In genomic region chr3:194344012-194344411, GRCh38 we compare ENCODE assay signal across 8 cellular contexts. TPM values are rescaled to one million over a fixed set of nuclear protein-coding genes. Genes with fewer than 3 reads are reported as not detected.
DNase-seq lines count a peak whose midpoint lies in the region; ATAC-seq, FAIRE-seq and TF ChIP-seq lines count a peak whose summit lies in the region.

No MANE protein-coding gene starts in this region.

- DNase-seq in AG04450 (ENCODE audit: low read depth, low spot score) (no peak), GM13976 (ENCODE audit: low spot score) (peak; percentile 86), NCI-H1105 (lab: John Stamatoyannopoulos, UW) (peak; percentile 65), bronchial epithelial cell (ENCODE audit: low read depth) (peak; percentile 55), left lobe of liver (ENCODE audit: low spot score) (peak; percentile 70), NCI-H2227 (lab: John Stamatoyannopoulos, UW; ENCODE audit: unreplicated experiment) (no peak)
- peak; percentile 41 to 67 (median 60) for DNase-seq in activated CD4-positive, CD25-positive, alpha-beta regulatory T cell (lab: John Stamatoyannopoulos, UW)
- peak; percentile 61 to 78 for DNase-seq in stimulated activated CD4-positive, alpha-beta T cell treated with anti-CD3 and anti-CD28 coated beads, Interleukin-4, amount 100 ng/mL, for 48 hours (ENCODE audit: low read depth in 2 of 2)

- H3K4me3 ChIP-seq in AG04450 (ENCODE audit: low read depth, low read length), result no peak overlapping the region
- H3K4me3 ChIP-seq in bronchial epithelial cell (ENCODE audit: low read depth, low read length), result no peak overlapping the region

- H3K9me3 ChIP-seq in AG04450 (ENCODE audit: control insufficient read depth, insufficient read depth, low read length), result no peaks in the 10 kb centered on the region; the same call in 1 of the 2 replicates

- H3K27me3 ChIP-seq in AG04450 (ENCODE audit: control insufficient read depth, insufficient read depth, low read length), result no peaks in the 10 kb centered on the region
- peaks cover 12% of the 10 kb centered on the region for H3K27me3 ChIP-seq in bronchial epithelial cell (ENCODE audit: control insufficient read depth, insufficient read depth, low read length)

- ATAC-seq in left lobe of liver, result peak; percentile 86

- CTCF ChIA-PET in AG04450 (lab: Charles Lee), result interaction anchor here (0.6 to 6.1 kb wide), 61 partner anchors 9 to 678 kb away, joined by 3 to 151 read pairs (median 4); partner anchors contain the start of genes GP5, LRRC15 and LSG1

- FAIRE-seq in bronchial epithelial cell (lab: Jason Lieb, UNC), result no peak

- H3K36me3 ChIP-seq in bronchial epithelial cell (ENCODE audit: control insufficient read depth, insufficient read depth, low read length), result no peaks in the 10 kb centered on the region

- TF ChIP-seq CTCF in AG04450 (IDR thresholded peaks at IDR 0.05; ENCODE audit: low read depth, low read length) (peak; percentile 98), GM13976 (IDR thresholded peaks at IDR 0.05; ENCODE audit: borderline replicate concordance, control extremely low read depth, extremely low read depth, insufficient read depth, missing control alignments) (peak; percentile 91), bronchial epithelial cell (IDR thresholded peaks at IDR 0.05; ENCODE audit: insufficient read depth, low read length, severe bottlenecking) (peak; percentile 92)

- in situ Hi-C loops in GM13976 (cut with MboI; ENCODE audit: low sequenced_read_pairs, unreplicated experiment), result loop anchor here (25.0 kb wide), 1 partner anchor 243 kb away; no protein-coding TSS in a partner anchor

- POLR2A ChIA-PET in AG04450 (lab: Yijun Ruan, JAX), result no interaction called here

- H3K27ac ChIP-seq in AG04450 (ENCODE audit: low read depth, low read length), result no peak overlapping the region

RNA-seq across cellular contexts. Expression of gene CPN2, which starts 7.1 kb away (rescaled TPM):
- not detected in 2 replicates for polyA plus RNA-seq in AG04450 (2011; rRNA removed)
- polyA minus RNA-seq in AG04450 (2011; rRNA and poly(A)+ RNA removed), result not detected in 2 replicates
- not detected in 2 replicates for total RNA-seq in bronchial epithelial cell
- total RNA-seq in left lobe of liver, result 159 TPM

RNA-seq across cellular contexts. Expression of gene LRRC15, which starts 25.5 kb away (rescaled TPM):
- 4.9 and 5.7 TPM in 2 replicates for polyA plus RNA-seq in AG04450 (2011; rRNA removed)
- 6.7 and 9.4 TPM in 2 replicates for polyA minus RNA-seq in AG04450 (2011; rRNA and poly(A)+ RNA removed)
- total RNA-seq in bronchial epithelial cell (not detected in 2 replicates), left lobe of liver (not detected)

RNA-seq across cellular contexts. Expression of gene GP5, which starts 55.1 kb away (rescaled TPM):
- 0.06 and 0.10 TPM in 2 replicates for polyA plus RNA-seq in AG04450 (2011; rRNA removed)
- 0.09 and 0.14 TPM in 2 replicates for polyA minus RNA-seq in AG04450 (2011; rRNA and poly(A)+ RNA removed)
- total RNA-seq in bronchial epithelial cell (under 0.01 TPM in 2 replicates), left lobe of liver (0.10 TPM)

Comparison
In these comparisons a context has a peak if more than half of its experiments do, and no peak if none do; other contexts are left out.
1. DNase-seq: peak in GM13976 (single experiment), NCI-H1105 (single experiment), activated CD4-positive, CD25-positive, alpha-beta regulatory T cell (4 of 4), bronchial epithelial cell (single experiment), left lobe of liver (single experiment) and stimulated activated CD4-positive, alpha-beta T cell treated with anti-CD3 and anti-CD28 coated beads, Interleukin-4, amount 100 ng/mL, for 48 hours (2 of 2); none in AG04450 (single experiment) and NCI-H2227 (single experiment).
2. RNA of gene CPN2, which starts 7.1 kb away (total RNA-seq): 159 TPM in left lobe of liver (single experiment); not detected in bronchial epithelial cell; every median in the first group is over 100 times any median in the second.
3. Peak in every context shown above with its lines, with median percentiles within 50 percentile points of each other: CTCF ChIP-seq.